In the genomic region with DNA sequence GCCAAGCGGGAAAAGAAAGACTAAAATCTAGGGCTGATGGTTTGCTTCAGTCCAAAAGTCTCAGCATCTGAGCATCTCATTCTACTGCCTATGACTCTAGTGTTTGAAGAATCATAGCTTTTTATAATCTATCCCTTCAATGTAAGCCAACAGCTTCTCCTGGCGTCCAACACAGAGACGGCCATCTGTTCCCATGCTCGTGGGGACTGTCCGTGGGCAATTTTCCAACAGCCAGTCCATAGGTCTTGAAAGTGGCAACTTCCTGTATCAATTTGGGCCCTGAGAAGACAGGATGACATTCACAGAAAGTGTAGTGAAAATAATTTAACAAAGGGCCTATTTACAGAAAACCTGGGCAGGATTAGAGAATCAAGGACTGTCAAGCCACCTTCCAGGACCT, we compare ENCODE assay signal across 17 cellular contexts.
DNase-seq lines count a peak whose midpoint lies in the region; ATAC-seq lines count a peak whose summit lies in the region.
"Had no signal": no experiment of that assay in that cellular context is flagged by ENCODE, and none has a peak within 500 bp of the region (broad histone marks: within the 10 kb centered on the region; RNA-seq: fewer than 3 reads in every experiment).

No MANE protein-coding gene starts in this region.

- ATAC-seq in GM21576 (IDR thresholded peaks at IDR 0.05; ENCODE audit: unreplicated experiment): no peak
- ATAC-seq: A549, HCT116, K562, T-helper 17 cell had no signal

- DNase-seq in NCI-H748 (lab: John Stamatoyannopoulos, UW; ENCODE audit: unreplicated experiment) (peak; percentile 10), NCI-H748 treated with DMSO at 0.1 percent for 48 hours (lab: John Stamatoyannopoulos, UW) (no peak), NCI-H82 treated with DMSO at 0.1 percent for 48 hours (lab: John Stamatoyannopoulos, UW; ENCODE audit: unreplicated experiment) (peak; percentile 46), cerebellar nuclear complex (lab: John Stamatoyannopoulos, UW) (peak; percentile 8 to 52), nucleus accumbens (lab: John Stamatoyannopoulos, UW) (no peak), NCI-H2227 treated with DMSO at 0.1 percent for 48 hours (lab: John Stamatoyannopoulos, UW) (no peak)
- DNase-seq: DMS53; GM23248; MV-4-11; NCI-H1436 treated with DMSO at 0.1 percent for 48 hours; NCI-H2107; NK-92 treated with Interleukin-12 subunit alpha and Interleukin-12 subunit beta, amount 100 ng/mL, for 24 hours; T-helper 17 cell had no signal

Comparison
In these comparisons a context has a peak if more than half of its experiments do, and no peak if none do; other contexts are left out.
1. DNase-seq: peak in NCI-H748 (single experiment), NCI-H82 treated with DMSO at 0.1 percent for 48 hours (single experiment) and cerebellar nuclear complex (2 of 2); none in NCI-H748 treated with DMSO at 0.1 percent for 48 hours (single experiment), nucleus accumbens (0 of 56) and NCI-H2227 treated with DMSO at 0.1 percent for 48 hours (single experiment).